Comparison of ENCODE assay signal across 1 cellular context in genomic region chr11:77130763-77131513, GRCh38.
TF ChIP-seq lines count a peak whose summit lies in the region.

No MANE protein-coding gene starts in this region.

TF ChIP-seq in HepG2, 621 proteins besides CTCF, POLR2A, EP300 and RAD21 (continued from another document and continues in another):
- TF ChIP-seq, protein P1, sequence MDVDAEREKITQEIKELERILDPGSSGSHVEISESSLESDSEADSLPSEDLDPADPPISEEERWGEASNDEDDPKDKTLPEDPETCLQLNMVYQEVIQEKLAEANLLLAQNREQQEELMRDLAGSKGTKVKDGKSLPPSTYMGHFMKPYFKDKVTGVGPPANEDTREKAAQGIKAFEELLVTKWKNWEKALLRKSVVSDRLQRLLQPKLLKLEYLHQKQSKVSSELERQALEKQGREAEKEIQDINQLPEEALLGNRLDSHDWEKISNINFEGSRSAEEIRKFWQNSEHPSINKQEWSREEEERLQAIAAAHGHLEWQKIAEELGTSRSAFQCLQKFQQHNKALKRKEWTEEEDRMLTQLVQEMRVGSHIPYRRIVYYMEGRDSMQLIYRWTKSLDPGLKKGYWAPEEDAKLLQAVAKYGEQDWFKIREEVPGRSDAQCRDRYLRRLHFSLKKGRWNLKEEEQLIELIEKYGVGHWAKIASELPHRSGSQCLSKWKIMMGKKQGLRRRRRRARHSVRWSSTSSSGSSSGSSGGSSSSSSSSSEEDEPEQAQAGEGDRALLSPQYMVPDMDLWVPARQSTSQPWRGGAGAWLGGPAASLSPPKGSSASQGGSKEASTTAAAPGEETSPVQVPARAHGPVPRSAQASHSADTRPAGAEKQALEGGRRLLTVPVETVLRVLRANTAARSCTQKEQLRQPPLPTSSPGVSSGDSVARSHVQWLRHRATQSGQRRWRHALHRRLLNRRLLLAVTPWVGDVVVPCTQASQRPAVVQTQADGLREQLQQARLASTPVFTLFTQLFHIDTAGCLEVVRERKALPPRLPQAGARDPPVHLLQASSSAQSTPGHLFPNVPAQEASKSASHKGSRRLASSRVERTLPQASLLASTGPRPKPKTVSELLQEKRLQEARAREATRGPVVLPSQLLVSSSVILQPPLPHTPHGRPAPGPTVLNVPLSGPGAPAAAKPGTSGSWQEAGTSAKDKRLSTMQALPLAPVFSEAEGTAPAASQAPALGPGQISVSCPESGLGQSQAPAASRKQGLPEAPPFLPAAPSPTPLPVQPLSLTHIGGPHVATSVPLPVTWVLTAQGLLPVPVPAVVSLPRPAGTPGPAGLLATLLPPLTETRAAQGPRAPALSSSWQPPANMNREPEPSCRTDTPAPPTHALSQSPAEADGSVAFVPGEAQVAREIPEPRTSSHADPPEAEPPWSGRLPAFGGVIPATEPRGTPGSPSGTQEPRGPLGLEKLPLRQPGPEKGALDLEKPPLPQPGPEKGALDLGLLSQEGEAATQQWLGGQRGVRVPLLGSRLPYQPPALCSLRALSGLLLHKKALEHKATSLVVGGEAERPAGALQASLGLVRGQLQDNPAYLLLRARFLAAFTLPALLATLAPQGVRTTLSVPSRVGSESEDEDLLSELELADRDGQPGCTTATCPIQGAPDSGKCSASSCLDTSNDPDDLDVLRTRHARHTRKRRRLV (CRISPR knock-in tag; IDR thresholded peaks at IDR 0.05) = 0 out of 2 replicates have a peak, but pooled peaks have one; percentile 32
- no peak for TF ChIP-seq CEBPB (IDR thresholded peaks at IDR 0.05; ENCODE audit: borderline replicate concordance, low read depth, low read length)
- TF ChIP-seq MTF2 (CRISPR knock-in tag; IDR thresholded peaks at IDR 0.05; ENCODE audit: borderline replicate concordance) = no peak
- 0 out of 2 replicates have a peak, but pooled peaks have one; percentile 17 for TF ChIP-seq KDM4B (CRISPR knock-in tag; IDR thresholded peaks at IDR 0.05)
- no peak for TF ChIP-seq ZNF326 (CRISPR knock-in tag; IDR thresholded peaks at IDR 0.05; ENCODE audit: borderline replicate concordance)
- no peak for TF ChIP-seq AHDC1 (CRISPR knock-in tag; IDR thresholded peaks at IDR 0.05; ENCODE audit: borderline replicate concordance)
- no peak for TF ChIP-seq YY1 (IDR thresholded peaks at IDR 0.05; ENCODE audit: insufficient read depth, insufficient replicate concordance, low read depth, low read length)
- 0 out of 2 replicates have a peak, but pooled peaks have one; percentile 4 for TF ChIP-seq MNT (IDR thresholded peaks at IDR 0.05)
- peak; percentile 21; the same call in 1 of the 2 replicates for TF ChIP-seq MXD4 (CRISPR knock-in tag; IDR thresholded peaks at IDR 0.05)
- TF ChIP-seq, protein P2, sequence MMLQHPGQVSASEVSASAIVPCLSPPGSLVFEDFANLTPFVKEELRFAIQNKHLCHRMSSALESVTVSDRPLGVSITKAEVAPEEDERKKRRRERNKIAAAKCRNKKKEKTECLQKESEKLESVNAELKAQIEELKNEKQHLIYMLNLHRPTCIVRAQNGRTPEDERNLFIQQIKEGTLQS (CRISPR knock-in tag; IDR thresholded peaks at IDR 0.05) = no peak
- TF ChIP-seq SOX13 (IDR thresholded peaks at IDR 0.05) = no peak
- TF ChIP-seq SOX13 (CRISPR knock-in tag; conservative IDR thresholded peaks at IDR 0.05 in 1 of 2, IDR thresholded peaks at IDR 0.05 in 1 of 2) = peak in 1 of 2 experiments; percentile 57; a peak in 2 of 4 replicates
- TF ChIP-seq GFI1 (CRISPR knock-in tag; IDR thresholded peaks at IDR 0.05; ENCODE audit: borderline replicate concordance) = no peak
- peak; percentile 78 for TF ChIP-seq RARA (CRISPR knock-in tag; IDR thresholded peaks at IDR 0.05)
- peak; percentile 83; the same call in 1 of the 2 replicates for TF ChIP-seq AKAP8 (CRISPR knock-in tag; IDR thresholded peaks at IDR 0.05)
- no peak for TF ChIP-seq ZC3H13 (CRISPR knock-in tag; IDR thresholded peaks at IDR 0.05)
- TF ChIP-seq, protein P3, sequence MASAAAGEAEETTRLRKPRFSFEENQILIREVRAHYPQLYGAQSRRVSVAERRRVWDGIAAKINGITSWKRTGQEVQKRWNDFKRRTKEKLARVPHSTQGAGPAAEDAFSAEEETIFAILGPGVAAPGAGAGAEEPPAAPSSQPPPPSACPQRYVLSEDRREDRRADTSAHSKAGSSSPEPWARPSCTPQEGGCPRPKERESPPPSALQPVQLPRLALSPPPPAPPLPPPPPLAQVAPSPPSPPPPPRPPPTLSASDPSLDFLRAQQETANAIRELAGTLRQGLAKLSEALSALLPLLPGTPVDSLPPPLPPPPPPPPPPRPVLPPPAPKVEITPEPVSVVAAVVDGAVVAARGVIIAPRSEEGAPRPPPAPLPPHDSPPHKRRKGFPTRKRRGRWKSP (CRISPR knock-in tag; IDR thresholded peaks at IDR 0.05) = no peak
- TF ChIP-seq PHF8 (CRISPR knock-in tag; IDR thresholded peaks at IDR 0.05) = peak; percentile 52
- TF ChIP-seq CBX2 (IDR thresholded peaks at IDR 0.05; ENCODE audit: low read depth, low read length) = no peak
- TF ChIP-seq CBX2 (CRISPR knock-in tag; IDR thresholded peaks at IDR 0.05; ENCODE audit: low read depth) = no peak
- TF ChIP-seq JUND (CRISPR knock-in tag; IDR thresholded peaks at IDR 0.05) = no peak
- no peak for TF ChIP-seq ZNF724P (CRISPR knock-in tag; IDR thresholded peaks at IDR 0.05; ENCODE audit: borderline replicate concordance)
- no peak for TF ChIP-seq ZNF33A (CRISPR knock-in tag; IDR thresholded peaks at IDR 0.05; ENCODE audit: borderline replicate concordance)
- no peak for TF ChIP-seq ZBTB14 (CRISPR knock-in tag; IDR thresholded peaks at IDR 0.05)
- TF ChIP-seq NFE2L2 (IDR thresholded peaks at IDR 0.05; ENCODE audit: low read length) = no peak
- TF ChIP-seq ZNF687 (CRISPR knock-in tag; IDR thresholded peaks at IDR 0.05) = peak; percentile 97
- no peak for TF ChIP-seq ZNF382 (CRISPR knock-in tag; IDR thresholded peaks at IDR 0.05; ENCODE audit: borderline replicate concordance)
- TF ChIP-seq KAT2B (IDR thresholded peaks at IDR 0.05; ENCODE audit: borderline replicate concordance, low read depth, low read length) = no peak
- peak; percentile 97 for TF ChIP-seq RXRA (CRISPR knock-in tag; IDR thresholded peaks at IDR 0.05)
- 0 out of 2 replicates have a peak, but pooled peaks have one; percentile 66 for TF ChIP-seq IRF9 (CRISPR knock-in tag; IDR thresholded peaks at IDR 0.05; ENCODE audit: borderline replicate concordance)
- TF ChIP-seq CAMTA2 (CRISPR knock-in tag; IDR thresholded peaks at IDR 0.05; ENCODE audit: borderline replicate concordance) = 0 out of 2 replicates have a peak, but pooled peaks have one; percentile 34
- no peak for TF ChIP-seq NPAS2 (CRISPR knock-in tag; IDR thresholded peaks at IDR 0.05; ENCODE audit: borderline replicate concordance)
- no peak for TF ChIP-seq ZSCAN12 (CRISPR knock-in tag; IDR thresholded peaks at IDR 0.05)
